19 cellular contexts compared by ENCODE assay signal in genomic region chr4:70591955-70592582, GRCh38. TPM values are rescaled to one million over a fixed set of nuclear protein-coding genes. Genes with fewer than 3 reads are reported as not detected.
DNase-seq lines count a peak whose midpoint lies in the region; ATAC-seq, FAIRE-seq and TF ChIP-seq lines count a peak whose summit lies in the region.
"Had no signal": no experiment of that assay in that cellular context is flagged by ENCODE, and none has a peak within 500 bp of the region (broad histone marks: within the 10 kb centered on the region; RNA-seq: fewer than 3 reads in every experiment).

TSS of gene AMBN (plus strand) at chr4:70592256. CDS start at chr4:70592359, 103 bp downstream.

- H3K36me3 Mint-ChIP-seq in GM23338 (ENCODE audit: low read depth): no peaks in the 10 kb centered on the region
- H3K36me3 Mint-ChIP-seq in activated T-cell treated with anti-CD3 and anti-CD28 coated beads, Interleukin-2, amount 50 U/mL, for 72 hours (ENCODE audit: insufficient read depth in 2 of 2): no peaks in the 10 kb centered on the region
- H3K36me3 Mint-ChIP-seq: CD8-positive, alpha-beta T cell had no signal

- BruUV-seq in A673 (replicated peaks; lab: Mats Ljungman, UMichigan) (no TSS peak), K562 (replicated peaks; lab: Mats Ljungman, UMichigan) (no TSS peak)

- H3F3A ChIP-seq in GM23338 (replicated peaks; ENCODE audit: low read depth): no peaks in the 10 kb centered on the region

- WGBS in K562 (ENCODE audit: insufficient coverage, low coverage, missing lambda C conversion rate): 4% methylated on average over 5 of the region's 5 CpGs

- H3K9me3 Mint-ChIP-seq in GM23338: no peaks in the 10 kb centered on the region
- H3K9me3 Mint-ChIP-seq in activated T-cell treated with anti-CD3 and anti-CD28 coated beads, Interleukin-2, amount 50 U/mL, for 72 hours: no peaks in the 10 kb centered on the region
- H3K9me3 Mint-ChIP-seq: CD8-positive, alpha-beta T cell had no signal

- peak within 1 kb of the TSS; percentile 61 for H2AFZ ChIP-seq in GM23338
- H2AFZ ChIP-seq in K562 (ENCODE audit: low read depth, low read length): no peak within 1 kb of the TSS

- no peak for TF ChIP-seq EP300 in K562 (IDR thresholded peaks at IDR 0.05; ENCODE audit: low read length)

- H3K27me3 ChIP-seq in A673 (replicated peaks; ENCODE audit: insufficient read depth, low read depth, low read length, poor library complexity): no peaks in the 10 kb centered on the region
- H3K27me3 ChIP-seq in GM23338 (ENCODE audit: insufficient read depth): no peaks in the 10 kb centered on the region
- H3K27me3 ChIP-seq in K562 (ENCODE audit: control insufficient read depth in 2 of 2, insufficient read depth in 2 of 2, low read length in 2 of 2): no peaks in the 10 kb centered on the region

- in situ Hi-C loops in K562 (cut with MboI): no loop called here

- H3K4me1 ChIP-seq in A673 (ENCODE audit: insufficient read depth, low read length, poor library complexity, severe bottlenecking): peaks cover 18% of the 10 kb centered on the region
- no peaks in the 10 kb centered on the region for H3K4me1 ChIP-seq in GM23338 (ENCODE audit: insufficient read depth)
- H3K4me1 ChIP-seq in K562 (replicated peaks in 1 of 2; ENCODE audit: control insufficient read depth in 2 of 2, insufficient read depth in 2 of 2, low read length in 2 of 2): no peaks in the 10 kb centered on the region
- H3K4me1 ChIP-seq: BE2C, Caco-2 had no signal

- TF ChIP-seq POLR2A in K562 (conservative IDR thresholded peaks at IDR 0.05): no peak

- H3K27me3 Mint-ChIP-seq in GM23338 (ENCODE audit: insufficient read depth, low read depth, poor library complexity): peaks cover 1% of the 10 kb centered on the region
- H3K27me3 Mint-ChIP-seq in activated T-cell treated with anti-CD3 and anti-CD28 coated beads, Interleukin-2, amount 50 U/mL, for 72 hours (ENCODE audit: low read depth): peaks cover 5% of the 10 kb centered on the region

- POLR2A ChIA-PET in A673 (lab: Charles Lee; ENCODE audit: low non-redundant PET): no interaction called here
- POLR2A ChIA-PET in K562 (lab: Yijun Ruan, JAX): interaction anchor here (0.6 kb wide), 1 partner anchor 993 kb away, joined by 4 read pairs; no protein-coding TSS in a partner anchor

- H3K36me3 ChIP-seq in A673 (ENCODE audit: insufficient read depth, low read length, poor library complexity, severe bottlenecking): no peaks in the 10 kb centered on the region
- no peaks in the 10 kb centered on the region for H3K36me3 ChIP-seq in GM23338 (ENCODE audit: insufficient read depth)
- no peaks in the 10 kb centered on the region for H3K36me3 ChIP-seq in K562 (ENCODE audit: control insufficient read depth, insufficient read depth, low read length)
- H3K36me3 ChIP-seq: BE2C had no signal

- H3K4me2 ChIP-seq in GM23338: no peak within 1 kb of the TSS
- no peak within 1 kb of the TSS for H3K4me2 ChIP-seq in K562 (ENCODE audit: insufficient read depth, low read length)

- peak within 1 kb of the TSS; percentile 52 for H3K27ac ChIP-seq in A673 (ENCODE audit: low read depth, low read length, poor library complexity, severe bottlenecking)
- no peak within 1 kb of the TSS for H3K27ac ChIP-seq in GM23338 (ENCODE audit: low read depth)
- H3K27ac ChIP-seq in K562 (ENCODE audit: extremely low read depth, low read depth, low read length): no peak within 1 kb of the TSS
- H3K27ac ChIP-seq: C4-2B had no signal

- ATAC-seq in GM23338 (no peak), K562 (no peak), GM21447 (IDR thresholded peaks at IDR 0.05; ENCODE audit: unreplicated experiment) (no peak), HG02884 (IDR thresholded peaks at IDR 0.05; ENCODE audit: unreplicated experiment) (no peak), GM21390 (IDR thresholded peaks at IDR 0.05; ENCODE audit: unreplicated experiment) (no peak)
- ATAC-seq in activated T-cell treated with anti-CD3 and anti-CD28 coated beads, Interleukin-2, amount 50 U/mL, for 72 hours (replicated peaks in 1 of 2): no peak
- ATAC-seq: CD8-positive, alpha-beta T cell; HepG2 had no signal

- intact Hi-C loops in A673 (cut with micrococcal nuclease; ENCODE audit: unreplicated experiment) (no loop called here), K562 (cut with micrococcal nuclease) (no loop called here)

- no peaks in the 10 kb centered on the region for H3K9me2 ChIP-seq in GM23338 (ENCODE audit: insufficient read depth)

- DNase-seq in A673 (ENCODE audit: low spot score) (peak; percentile 75), GM23338 (ENCODE audit: low spot score) (no peak), NCI-H146 treated with DMSO at 0.1 percent for 48 hours (lab: John Stamatoyannopoulos, UW; ENCODE audit: unreplicated experiment) (peak; percentile 59), K562 (ENCODE audit: extremely low read depth in 1 of 4, low spot score in 3 of 4) (no peak)
- DNase-seq in activated T-cell treated with anti-CD3 and anti-CD28 coated beads, Interleukin-2, amount 50 U/mL, for 72 hours: no peak
- DNase-seq: BE2C; Caco-2; CD8-positive, alpha-beta T cell; DND-41; GDM1 had no signal

- no peak for TF ChIP-seq CTCF in A673 (conservative IDR thresholded peaks at IDR 0.05; ENCODE audit: low read depth, low read length)
- no peak for TF ChIP-seq CTCF in GM23338 (conservative IDR thresholded peaks at IDR 0.05; ENCODE audit: low read depth in 2 of 2)
- TF ChIP-seq CTCF in K562 (IDR thresholded peaks at IDR 0.05 in 2 of 3, conservative IDR thresholded peaks at IDR 0.05 in 1 of 3; ENCODE audit: insufficient read depth in 2 of 3, low read depth in 1 of 3, low read length in 3 of 3): no peak

- H4K20me1 ChIP-seq in GM23338 (replicated peaks; ENCODE audit: insufficient read depth): no peaks in the 10 kb centered on the region
- no peaks in the 10 kb centered on the region for H4K20me1 ChIP-seq in K562 (replicated peaks; ENCODE audit: control insufficient read depth, insufficient read depth, low read length)

- no peak for TF ChIP-seq RAD21 in K562 (CRISPR knock-in tag; conservative IDR thresholded peaks at IDR 0.05 in 1 of 2, IDR thresholded peaks at IDR 0.05 in 1 of 2)

- FAIRE-seq in K562 (lab: Jason Lieb, UNC): no peak
- FAIRE-seq: A204.1, GM12892, HepG2, HTR-8/SVneo had no signal

- H3K79me2 ChIP-seq in GM23338 (replicated peaks; ENCODE audit: insufficient read depth) (no peaks in the 10 kb centered on the region), K562 (ENCODE audit: control insufficient read depth, insufficient read depth, low read length) (no peaks in the 10 kb centered on the region)

- H3K9me3 ChIP-seq in A673 (ENCODE audit: low read depth, low read length, poor library complexity, severe bottlenecking): no peaks in the 10 kb centered on the region
- no peaks in the 10 kb centered on the region for H3K9me3 ChIP-seq in K562 (replicated peaks; ENCODE audit: control insufficient read depth, insufficient read depth, low read depth, low read length)
- H3K9me3 ChIP-seq: BE2C, Caco-2 had no signal

- no peaks in the 10 kb centered on the region for H3K9me1 ChIP-seq in K562 (ENCODE audit: control insufficient read depth, insufficient read depth, low read length)

- no peak within 1 kb of the TSS for H3K9ac ChIP-seq in K562 (ENCODE audit: insufficient read depth in 1 of 2, low read depth in 2 of 2, low read length in 2 of 2)

- H3K4me3 Mint-ChIP-seq in GM23338: no peak within 1 kb of the TSS
- no peak within 1 kb of the TSS for H3K4me3 Mint-ChIP-seq in activated T-cell treated with anti-CD3 and anti-CD28 coated beads, Interleukin-2, amount 50 U/mL, for 72 hours
- H3K4me3 Mint-ChIP-seq: CD8-positive, alpha-beta T cell had no signal

- H3K27ac Mint-ChIP-seq in GM23338: no peak within 1 kb of the TSS
- H3K27ac Mint-ChIP-seq in activated T-cell treated with anti-CD3 and anti-CD28 coated beads, Interleukin-2, amount 50 U/mL, for 72 hours: no peak within 1 kb of the TSS
- H3K27ac Mint-ChIP-seq: CD8-positive, alpha-beta T cell had no signal

- CTCF ChIA-PET in A673 (lab: Charles Lee): no interaction called here
- CTCF ChIA-PET in K562 (lab: Yijun Ruan, JAX; ENCODE audit: low intra/inter-chr PET ratio): no interaction called here

- no peaks in the 10 kb centered on the region for H3K4me1 Mint-ChIP-seq in GM23338
- H3K4me1 Mint-ChIP-seq in activated T-cell treated with anti-CD3 and anti-CD28 coated beads, Interleukin-2, amount 50 U/mL, for 72 hours (ENCODE audit: low read depth): no peaks in the 10 kb centered on the region

- H3K4me3 ChIP-seq in A673 (ENCODE audit: low read depth, low read length, poor library complexity, severe bottlenecking) (no peak within 1 kb of the TSS), GM23338 (no peak within 1 kb of the TSS), K562 (no peak within 1 kb of the TSS)

TF ChIP-seq in GM23338, 12 proteins besides CTCF, POLR2A, EP300 and RAD21 (continues in another document):
- no peak for TF ChIP-seq NANOG (IDR thresholded peaks at IDR 0.05; ENCODE audit: borderline replicate concordance)
- TF ChIP-seq JUNB (IDR thresholded peaks at IDR 0.05; ENCODE audit: unreplicated experiment): no peak
- no peak for TF ChIP-seq EZH2 (IDR thresholded peaks at IDR 0.05; ENCODE audit: low read depth, unreplicated experiment)

TF ChIP-seq in K562, 482 proteins besides CTCF, POLR2A, EP300 and RAD21 (continues in another document):
- TF ChIP-seq SIRT6 (IDR thresholded peaks at IDR 0.05; ENCODE audit: low read depth, low read length) (no peak), ZC3H8 (IDR thresholded peaks at IDR 0.05) (no peak)

RNA-seq across cellular contexts. Expression of gene AMBN, which starts in this region (rescaled TPM):
- total RNA-seq in A673 (2021): 2.1 and 3.8 TPM in 2 replicates
- total RNA-seq in GM23338 (2014; rRNA removed; shearing (Covaris generic)): not detected in 2 replicates
- polyA plus RNA-seq in GM23338 (2016; fragmentation: Nextera tagmentation; extraction: Ambion mirVana): not detected in 2 replicates
- total RNA-seq in K562 (2011; cell fraction: chromatin; rRNA removed; ENCODE audit: low replicate concordance): not detected in 2 replicates
- not detected in 2 replicates for total RNA-seq in K562 (2011; cell fraction: nucleolus; rRNA removed)
- not detected in 2 replicates for total RNA-seq in K562 (2011; cell fraction: nucleoplasm; rRNA removed)
- 0.09 and 0.16 TPM in 2 replicates for total RNA-seq in K562 (2014; rRNA removed)
- not detected in 2 replicates for total RNA-seq in K562 (2014; rRNA removed; fragmentation: Illumina TruSeq; extraction: Trizol)
- total RNA-seq in K562 (2015; rRNA removed; fragmentation: Illumina TruSeq; extraction: Trizol): not detected in 2 replicates
- not detected in 2 replicates for total RNA-seq in K562 (2021)
- polyA plus RNA-seq in K562 (2011; rRNA removed): not detected in 2 replicates
- not detected in 2 replicates for polyA plus RNA-seq in K562 (2011; cell fraction: cytosol; rRNA removed)
- not detected in 2 replicates for polyA plus RNA-seq in K562 (2011; cell fraction: nucleus; rRNA removed)
- 0.07 TPM in 1 of 2 replicates, not detected in the other for polyA plus RNA-seq in K562 (2012)
- not detected in 2 replicates for polyA plus RNA-seq in K562 (2014; fragmentation: Illumina TruSeq; extraction: Trizol)
- polyA plus RNA-seq in K562 (2014; fragmentation: Nextera tagmentation; extraction: Ambion mirVana): under 1 TPM in 1 of 2 experiments, not detected in 1; 0.03 TPM
- 0.07 TPM in 1 of 2 replicates, not detected in the other for polyA plus RNA-seq in K562 (2014; rRNA removed)
- not detected in 2 replicates for polyA minus RNA-seq in K562 (2011; rRNA and poly(A)+ RNA removed)
- polyA minus RNA-seq in K562 (2011; cell fraction: cytosol; rRNA and poly(A)+ RNA removed): not detected in 2 replicates
- not detected in 2 replicates for polyA minus RNA-seq in K562 (2011; cell fraction: nucleus; rRNA and poly(A)+ RNA removed)
- total RNA-seq in activated T-cell treated with anti-CD3 and anti-CD28 coated beads, Interleukin-2, amount 50 U/mL, for 72 hours: not detected
- total RNA-seq: CD8-positive, alpha-beta T cell; HepG2 had no signal
- polyA plus RNA-seq: AG04450, HepG2 had no signal

Comparison
In these comparisons a context has a peak if more than half of its experiments do, and no peak if none do; other contexts are left out.
1. DNase-seq: peak in A673 (single experiment) and NCI-H146 treated with DMSO at 0.1 percent for 48 hours (single experiment); none in GM23338 (single experiment), K562 (0 of 4) and activated T-cell treated with anti-CD3 and anti-CD28 coated beads, Interleukin-2, amount 50 U/mL, for 72 hours (0 of 2).